ENCODE assay signal across 18 cellular contexts in genomic region chr6:15374119-15374518, GRCh38.
DNase-seq lines count a peak whose midpoint lies in the region; ATAC-seq and TF ChIP-seq lines count a peak whose summit lies in the region.
"Had no signal": no experiment of that assay in that cellular context is flagged by ENCODE, and none has a peak within 500 bp of the region (broad histone marks: within the 10 kb centered on the region; RNA-seq: fewer than 3 reads in every experiment).

No MANE protein-coding gene starts in this region.

- POLR2A ChIA-PET in activated CD8-positive, alpha-beta T cell treated with anti-CD3 and anti-CD28 coated beads, Interleukin-2, amount 10 ng/mL, durations not matched to agents 7 days and 5 days (lab: Charles Lee): no interaction called here
- POLR2A ChIA-PET in activated CD8-positive, alpha-beta T cell treated with anti-CD3 and anti-CD28 coated beads for 36 hours (lab: Charles Lee): no interaction called here

- no peaks in the 10 kb centered on the region for H3K9me3 ChIP-seq in mucosa of descending colon
- no peaks in the 10 kb centered on the region for H3K9me3 ChIP-seq in upper lobe of right lung
- no peaks in the 10 kb centered on the region for H3K9me3 ChIP-seq in ascending aorta
- H3K9me3 ChIP-seq: Caco-2 had no signal

- H3K36me3 ChIP-seq in mucosa of descending colon (ENCODE audit: low read depth) (no peaks in the 10 kb centered on the region), upper lobe of right lung (no peaks in the 10 kb centered on the region), ascending aorta (no peaks in the 10 kb centered on the region)

- intact Hi-C loops in activated CD8-positive, alpha-beta T cell treated with anti-CD3 and anti-CD28 coated beads for 36 hours (cut with micrococcal nuclease): no loop called here
- intact Hi-C loops in mucosa of descending colon (cut with DNase I, micrococcal nuclease): no loop called here
- intact Hi-C loops in upper lobe of right lung (cut with DNase I): no loop called here
- intact Hi-C loops in ascending aorta (cut with DNase I): no loop called here
- intact Hi-C loops in activated CD4-positive, alpha-beta T cell treated with anti-CD3 and anti-CD28 coated beads, Interleukin-2, amount 10 ng/mL, durations not matched to agents 24 days and 14 days (cut with micrococcal nuclease): loop anchor here (5.0 kb wide), 1 partner anchor 37 kb away; no protein-coding TSS in a partner anchor

- peaks cover 24% of the 10 kb centered on the region for H3K36me3 Mint-ChIP-seq in activated CD8-positive, alpha-beta T cell treated with anti-CD3 and anti-CD28 coated beads, Interleukin-2, amount 10 ng/mL, durations not matched to agents 7 days and 5 days (ENCODE audit: low read depth)
- H3K36me3 Mint-ChIP-seq in activated CD8-positive, alpha-beta T cell treated with anti-CD3 and anti-CD28 coated beads for 36 hours (ENCODE audit: low read depth): peaks cover 22% of the 10 kb centered on the region
- H3K36me3 Mint-ChIP-seq in activated CD4-positive, alpha-beta T cell treated with anti-CD3 and anti-CD28 coated beads, Interleukin-2, amount 10 ng/mL, durations not matched to agents 24 days and 14 days (ENCODE audit: low read depth): peaks cover 35% of the 10 kb centered on the region

- DNase-seq in activated CD8-positive, alpha-beta T cell treated with anti-CD3 and anti-CD28 coated beads, Interleukin-2, amount 10 ng/mL, durations not matched to agents 7 days and 5 days: no peak
- no peak for DNase-seq in activated CD8-positive, alpha-beta T cell treated with anti-CD3 and anti-CD28 coated beads for 36 hours
- DNase-seq in epithelial cell of prostate (ENCODE audit: low read depth, low spot score) (no peak), mucosa of descending colon (no peak), upper lobe of right lung (no peak), ascending aorta (ENCODE audit: low spot score in 2 of 2) (no peak)
- DNase-seq in stimulated activated CD4-positive, alpha-beta T cell treated with anti-CD3 and anti-CD28 coated beads, Interleukin-4, amount 100 ng/mL, for 24 hours: no peak
- DNase-seq in activated CD4-positive, alpha-beta T cell treated with anti-CD3 and anti-CD28 coated beads, Interleukin-2, amount 10 ng/mL, durations not matched to agents 24 days and 14 days: no peak
- DNase-seq: AML-193; Caco-2; CD8-positive, alpha-beta memory T cell; DND-41; GDM1; HCEC 1CT; HFFc6 had no signal

- H3K9me3 Mint-ChIP-seq in activated CD8-positive, alpha-beta T cell treated with anti-CD3 and anti-CD28 coated beads, Interleukin-2, amount 10 ng/mL, durations not matched to agents 7 days and 5 days (ENCODE audit: insufficient read depth): no peaks in the 10 kb centered on the region
- H3K9me3 Mint-ChIP-seq in activated CD8-positive, alpha-beta T cell treated with anti-CD3 and anti-CD28 coated beads for 36 hours: peaks cover 4% of the 10 kb centered on the region
- peaks cover 5% of the 10 kb centered on the region for H3K9me3 Mint-ChIP-seq in activated CD4-positive, alpha-beta T cell treated with anti-CD3 and anti-CD28 coated beads, Interleukin-2, amount 10 ng/mL, durations not matched to agents 24 days and 14 days
- H3K9me3 Mint-ChIP-seq: HFFc6 had no signal

- H3K27me3 ChIP-seq in upper lobe of right lung: no peaks in the 10 kb centered on the region
- no peaks in the 10 kb centered on the region for H3K27me3 ChIP-seq in ascending aorta

- H3K4me3 Mint-ChIP-seq in activated CD8-positive, alpha-beta T cell treated with anti-CD3 and anti-CD28 coated beads, Interleukin-2, amount 10 ng/mL, durations not matched to agents 7 days and 5 days: no peak overlapping the region
- no peak overlapping the region for H3K4me3 Mint-ChIP-seq in activated CD8-positive, alpha-beta T cell treated with anti-CD3 and anti-CD28 coated beads for 36 hours
- no peak overlapping the region for H3K4me3 Mint-ChIP-seq in activated CD4-positive, alpha-beta T cell treated with anti-CD3 and anti-CD28 coated beads, Interleukin-2, amount 10 ng/mL, durations not matched to agents 24 days and 14 days
- H3K4me3 Mint-ChIP-seq: CD14-positive monocyte; CD8-positive, alpha-beta memory T cell; HFFc6 had no signal

- ATAC-seq in activated CD8-positive, alpha-beta T cell treated with anti-CD3 and anti-CD28 coated beads, Interleukin-2, amount 10 ng/mL, durations not matched to agents 7 days and 5 days: peak; percentile 19
- ATAC-seq in activated CD8-positive, alpha-beta T cell treated with anti-CD3 and anti-CD28 coated beads for 36 hours: no peak
- peak; percentile 72 for ATAC-seq in mucosa of descending colon
- peak; percentile 36 for ATAC-seq in upper lobe of right lung
- ATAC-seq: HepG2 had no signal

- no peak overlapping the region for H3K27ac Mint-ChIP-seq in activated CD8-positive, alpha-beta T cell treated with anti-CD3 and anti-CD28 coated beads, Interleukin-2, amount 10 ng/mL, durations not matched to agents 7 days and 5 days
- H3K27ac Mint-ChIP-seq in activated CD8-positive, alpha-beta T cell treated with anti-CD3 and anti-CD28 coated beads for 36 hours: no peak overlapping the region
- no peak overlapping the region for H3K27ac Mint-ChIP-seq in activated CD4-positive, alpha-beta T cell treated with anti-CD3 and anti-CD28 coated beads, Interleukin-2, amount 10 ng/mL, durations not matched to agents 24 days and 14 days
- H3K27ac Mint-ChIP-seq: CD14-positive monocyte; CD8-positive, alpha-beta memory T cell; HFFc6 had no signal

- no peak for TF ChIP-seq CTCF in activated CD8-positive, alpha-beta T cell treated with anti-CD3 and anti-CD28 coated beads for 36 hours (IDR thresholded peaks at IDR 0.05)
- TF ChIP-seq CTCF in mucosa of descending colon (IDR thresholded peaks at IDR 0.05) (no peak), upper lobe of right lung (IDR thresholded peaks at IDR 0.05) (no peak), ascending aorta (IDR thresholded peaks at IDR 0.05) (no peak)

- no peaks in the 10 kb centered on the region for H3K27me3 Mint-ChIP-seq in activated CD8-positive, alpha-beta T cell treated with anti-CD3 and anti-CD28 coated beads, Interleukin-2, amount 10 ng/mL, durations not matched to agents 7 days and 5 days (ENCODE audit: low read depth)
- H3K27me3 Mint-ChIP-seq in activated CD8-positive, alpha-beta T cell treated with anti-CD3 and anti-CD28 coated beads for 36 hours: no peaks in the 10 kb centered on the region
- H3K27me3 Mint-ChIP-seq in activated CD4-positive, alpha-beta T cell treated with anti-CD3 and anti-CD28 coated beads, Interleukin-2, amount 10 ng/mL, durations not matched to agents 24 days and 14 days: no peaks in the 10 kb centered on the region
- H3K27me3 Mint-ChIP-seq: CD8-positive, alpha-beta memory T cell had no signal

- CTCF ChIA-PET in activated CD8-positive, alpha-beta T cell treated with anti-CD3 and anti-CD28 coated beads, Interleukin-2, amount 10 ng/mL, durations not matched to agents 7 days and 5 days (lab: Charles Lee): no interaction called here
- CTCF ChIA-PET in activated CD8-positive, alpha-beta T cell treated with anti-CD3 and anti-CD28 coated beads for 36 hours (lab: Charles Lee): no interaction called here

- peaks cover 4% of the 10 kb centered on the region for H3K4me1 ChIP-seq in mucosa of descending colon (ENCODE audit: low read depth)
- peaks cover 23% of the 10 kb centered on the region for H3K4me1 ChIP-seq in upper lobe of right lung
- no peaks in the 10 kb centered on the region for H3K4me1 ChIP-seq in ascending aorta

- H3K4me3 ChIP-seq in mucosa of descending colon (no peak overlapping the region), upper lobe of right lung (no peak overlapping the region), ascending aorta (no peak overlapping the region)

- H3K4me1 Mint-ChIP-seq in activated CD8-positive, alpha-beta T cell treated with anti-CD3 and anti-CD28 coated beads, Interleukin-2, amount 10 ng/mL, durations not matched to agents 7 days and 5 days (ENCODE audit: low read depth): peaks cover 34% of the 10 kb centered on the region
- H3K4me1 Mint-ChIP-seq in activated CD8-positive, alpha-beta T cell treated with anti-CD3 and anti-CD28 coated beads for 36 hours (ENCODE audit: low read depth): peaks cover 46% of the 10 kb centered on the region
- H3K4me1 Mint-ChIP-seq in activated CD4-positive, alpha-beta T cell treated with anti-CD3 and anti-CD28 coated beads, Interleukin-2, amount 10 ng/mL, durations not matched to agents 24 days and 14 days: peaks cover 45% of the 10 kb centered on the region

- H3K27ac ChIP-seq in epithelial cell of prostate: peak overlapping the region; percentile 26
- no peak overlapping the region for H3K27ac ChIP-seq in upper lobe of right lung
- no peak overlapping the region for H3K27ac ChIP-seq in ascending aorta
- H3K27ac ChIP-seq: 22Rv1 had no signal
